In the genomic region with DNA sequence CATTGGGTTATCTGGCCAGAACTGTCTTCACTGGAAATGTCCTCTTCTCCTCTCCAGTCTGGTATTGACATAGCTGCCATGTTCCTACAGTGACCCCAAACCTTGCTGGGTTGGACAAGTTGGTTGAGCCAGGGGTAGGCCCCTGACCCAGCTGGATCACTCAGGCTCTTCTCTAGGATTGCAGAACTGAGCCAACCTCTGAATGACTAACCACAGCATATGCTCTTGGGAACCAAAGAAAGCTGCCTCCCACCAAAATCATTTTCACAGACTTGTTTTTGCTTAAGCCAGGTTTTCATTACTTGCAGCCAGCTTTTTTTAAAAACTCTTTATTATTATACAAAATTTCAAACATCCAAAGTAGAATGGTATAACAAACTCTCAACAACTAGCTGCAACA, we compare ENCODE assay signal across 15 cellular contexts.
DNase-seq lines count a peak whose midpoint lies in the region; ATAC-seq and TF ChIP-seq lines count a peak whose summit lies in the region.
"Had no signal": no experiment of that assay in that cellular context is flagged by ENCODE, and none has a peak within 500 bp of the region (broad histone marks: within the 10 kb centered on the region; RNA-seq: fewer than 3 reads in every experiment).

No MANE protein-coding gene starts in this region.

- H3K4me3 ChIP-seq in NB4 (ENCODE audit: low read depth, low read length) (no peak overlapping the region), choroid plexus epithelial cell (ENCODE audit: low read depth, low read length) (no peak overlapping the region)
- H3K4me3 ChIP-seq: MG63 had no signal

- DNase-seq in NB4 (ENCODE audit: low read depth): peak; percentile 12
- DNase-seq in choroid plexus epithelial cell (ENCODE audit: low read depth): peak; percentile 53
- peak; percentile 34 for DNase-seq in inferior parietal cortex (ENCODE audit: extremely low spot score)
- DNase-seq in superior temporal gyrus (ENCODE audit: extremely low spot score): peak; percentile 30
- no peak for DNase-seq in activated naive CD8-positive, alpha-beta T cell treated with anti-CD3 and anti-CD28 coated beads, Interleukin-2, amount 50 U/mL, for 24 hours
- no peak for DNase-seq in activated T-cell treated with anti-CD3 and anti-CD28 coated beads, Interleukin-2, amount 50 U/mL, for 24 hours
- DNase-seq: C1 segment of cervical spinal cord, GOT3, MG63, NCI-H1105, NCI-H187, NCI-H446, SHP77 had no signal

- no peak for ATAC-seq in GM18907 (IDR thresholded peaks at IDR 0.05; ENCODE audit: unreplicated experiment)
- ATAC-seq in activated naive CD8-positive, alpha-beta T cell treated with anti-CD3 and anti-CD28 coated beads, Interleukin-2, amount 50 U/mL, for 24 hours: no peak
- ATAC-seq: Panc1 had no signal

- TF ChIP-seq CTCF in NB4 (IDR thresholded peaks at IDR 0.05; ENCODE audit: low read depth, low read length) (no peak), choroid plexus epithelial cell (conservative IDR thresholded peaks at IDR 0.05; ENCODE audit: low read depth, low read length) (no peak)

- H3K27me3 Mint-ChIP-seq in activated naive CD8-positive, alpha-beta T cell treated with anti-CD3 and anti-CD28 coated beads, Interleukin-2, amount 50 U/mL, for 24 hours: peaks cover 8% of the 10 kb centered on the region
- H3K27me3 Mint-ChIP-seq in activated T-cell treated with anti-CD3 and anti-CD28 coated beads, Interleukin-2, amount 50 U/mL, for 24 hours: peaks cover 8% of the 10 kb centered on the region

- H3K27ac Mint-ChIP-seq in activated naive CD8-positive, alpha-beta T cell treated with anti-CD3 and anti-CD28 coated beads, Interleukin-2, amount 50 U/mL, for 24 hours: no peak overlapping the region
- H3K27ac Mint-ChIP-seq in activated T-cell treated with anti-CD3 and anti-CD28 coated beads, Interleukin-2, amount 50 U/mL, for 24 hours: no peak overlapping the region

- TF ChIP-seq POLR2A in NB4 (IDR thresholded peaks at IDR 0.05; ENCODE audit: extremely low read depth, insufficient read length): no peak

- H3K4me1 Mint-ChIP-seq in activated naive CD8-positive, alpha-beta T cell treated with anti-CD3 and anti-CD28 coated beads, Interleukin-2, amount 50 U/mL, for 24 hours: no peaks in the 10 kb centered on the region
- H3K4me1 Mint-ChIP-seq in activated T-cell treated with anti-CD3 and anti-CD28 coated beads, Interleukin-2, amount 50 U/mL, for 24 hours (ENCODE audit: low read depth): no peaks in the 10 kb centered on the region

- no peaks in the 10 kb centered on the region for H3K9me3 Mint-ChIP-seq in activated naive CD8-positive, alpha-beta T cell treated with anti-CD3 and anti-CD28 coated beads, Interleukin-2, amount 50 U/mL, for 24 hours
- no peaks in the 10 kb centered on the region for H3K9me3 Mint-ChIP-seq in activated T-cell treated with anti-CD3 and anti-CD28 coated beads, Interleukin-2, amount 50 U/mL, for 24 hours

- no peak overlapping the region for H3K4me3 Mint-ChIP-seq in activated naive CD8-positive, alpha-beta T cell treated with anti-CD3 and anti-CD28 coated beads, Interleukin-2, amount 50 U/mL, for 24 hours
- H3K4me3 Mint-ChIP-seq in activated T-cell treated with anti-CD3 and anti-CD28 coated beads, Interleukin-2, amount 50 U/mL, for 24 hours: no peak overlapping the region

- H3K36me3 Mint-ChIP-seq in activated naive CD8-positive, alpha-beta T cell treated with anti-CD3 and anti-CD28 coated beads, Interleukin-2, amount 50 U/mL, for 24 hours (ENCODE audit: low read depth): no peaks in the 10 kb centered on the region
- no peaks in the 10 kb centered on the region for H3K36me3 Mint-ChIP-seq in activated T-cell treated with anti-CD3 and anti-CD28 coated beads, Interleukin-2, amount 50 U/mL, for 24 hours (ENCODE audit: low read depth)

Comparison
In these comparisons a context has a peak if more than half of its experiments do, and no peak if none do; other contexts are left out.
1. DNase-seq: peak in NB4 (single experiment), choroid plexus epithelial cell (single experiment), inferior parietal cortex (single experiment) and superior temporal gyrus (single experiment); none in activated naive CD8-positive, alpha-beta T cell treated with anti-CD3 and anti-CD28 coated beads, Interleukin-2, amount 50 U/mL, for 24 hours (single experiment) and activated T-cell treated with anti-CD3 and anti-CD28 coated beads, Interleukin-2, amount 50 U/mL, for 24 hours (single experiment).